17 cellular contexts compared by ENCODE assay signal in the genomic region with DNA sequence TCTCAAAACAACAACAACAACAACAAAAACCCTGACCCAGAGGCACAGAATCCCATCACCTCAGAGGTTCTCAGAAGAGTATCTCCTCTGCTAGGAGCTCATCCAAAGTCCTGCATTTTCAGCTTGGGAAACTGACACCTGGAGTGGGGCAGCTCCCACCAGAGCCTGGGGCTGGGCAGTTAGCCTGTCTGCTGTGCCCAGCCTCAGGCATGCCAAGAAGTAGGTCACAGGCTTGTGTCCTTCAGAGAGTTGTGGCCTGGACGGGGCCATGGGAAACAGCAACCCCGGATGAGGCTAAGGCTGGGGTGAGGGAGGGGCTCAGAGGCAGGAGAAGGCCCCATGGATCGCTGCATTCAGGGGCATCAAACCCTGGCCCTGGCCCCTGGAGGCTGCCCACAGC.
"Had no signal": no experiment of that assay in that cellular context is flagged by ENCODE, and none has a peak within 500 bp of the region (broad histone marks: within the 10 kb centered on the region; RNA-seq: fewer than 3 reads in every experiment).

No MANE protein-coding gene starts in this region.

- H3K4me3 ChIP-seq: lung, ovary had no signal

- H3K36me3 ChIP-seq: ovary had no signal

- H3K27ac Mint-ChIP-seq: activated CD8-positive, alpha-beta T cell treated with anti-CD3 and anti-CD28 coated beads for 36 hours; type B pancreatic cell had no signal

- H3K9me3 ChIP-seq: ovary had no signal

- H3K9me3 Mint-ChIP-seq: activated CD8-positive, alpha-beta T cell treated with anti-CD3 and anti-CD28 coated beads for 36 hours; type B pancreatic cell had no signal

- H3K27ac ChIP-seq: foreskin keratinocyte, ovary had no signal

- ATAC-seq: activated CD8-positive, alpha-beta T cell treated with anti-CD3 and anti-CD28 coated beads for 36 hours; foreskin keratinocyte; left cardiac atrium had no signal

- H3K27me3 ChIP-seq: foreskin keratinocyte, ovary had no signal

- DNase-seq: activated CD4-positive, alpha-beta T cell treated with anti-CD3 and anti-CD28 coated beads for 4 hours; activated CD8-positive, alpha-beta memory T cell treated with anti-CD3 and anti-CD28 coated beads, Interleukin-2, amount 50 U/mL, for 48 hours; activated CD8-positive, alpha-beta T cell treated with anti-CD3 and anti-CD28 coated beads for 36 hours; activated naive CD4-positive, alpha-beta T cell treated with anti-CD3 and anti-CD28 coated beads, Interleukin-2, amount 50 U/mL, for 16 hours; amniotic stem cell; cortex of kidney; effector memory CD4-positive, alpha-beta T cell; foreskin keratinocyte; immature natural killer cell; left cardiac atrium; midbrain; ovary; stimulated activated CD4-positive, alpha-beta T cell treated with anti-CD3 and anti-CD28 coated beads, Interleukin-2, amount 100 ng/mL, for 48 hours; stimulated activated naive CD4-positive, alpha-beta T cell treated with Interleukin-2 at 50 U/mL for 16 hours; T-helper 2 cell had no signal

- H3K4me1 ChIP-seq: foreskin keratinocyte had no signal
